15 cellular contexts compared by ENCODE assay signal in the genomic region with DNA sequence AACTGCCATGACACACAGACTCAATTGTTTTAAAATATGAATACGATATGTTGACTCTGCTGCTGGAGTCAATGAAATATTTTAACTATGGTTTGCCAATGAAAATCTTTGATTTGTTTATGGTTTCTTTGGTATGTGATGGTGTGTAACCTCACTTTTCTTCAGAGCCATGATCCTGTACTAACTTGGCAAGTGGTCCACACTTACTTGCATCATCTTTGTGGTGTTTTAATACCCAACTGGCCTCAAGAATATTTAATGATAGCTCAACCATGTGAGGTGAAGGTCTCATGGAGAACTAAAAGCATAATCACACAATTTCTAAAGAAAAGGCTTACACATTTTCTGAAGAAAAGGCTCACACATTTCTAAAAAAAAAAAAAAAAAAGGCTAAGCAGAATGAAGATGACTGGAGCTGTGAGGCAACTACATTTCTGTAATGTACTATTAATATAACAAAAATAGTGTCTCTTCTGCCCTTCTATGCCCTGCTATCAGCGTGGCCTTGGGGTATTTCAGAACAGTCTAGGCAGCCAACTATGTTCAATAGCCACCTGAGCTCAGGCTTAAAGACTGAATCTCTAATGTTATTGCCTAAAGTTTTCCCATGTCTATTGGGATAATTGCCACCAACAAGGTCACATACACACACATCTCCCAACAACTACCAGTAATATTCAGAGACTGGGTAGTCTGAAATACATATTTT.
DNase-seq lines count a peak whose midpoint lies in the region; ATAC-seq and TF ChIP-seq lines count a peak whose summit lies in the region.
"Had no signal": no experiment of that assay in that cellular context is flagged by ENCODE, and none has a peak within 500 bp of the region (broad histone marks: within the 10 kb centered on the region; RNA-seq: fewer than 3 reads in every experiment).

No MANE protein-coding gene starts in this region.

- TF ChIP-seq CTCF in lower leg skin (IDR thresholded peaks at IDR 0.05), result no peak
- TF ChIP-seq CTCF in MCF 10A (IDR thresholded peaks at IDR 0.05; ENCODE audit: unreplicated experiment), result no peak
- TF ChIP-seq CTCF in mesothelial cell of epicardium (IDR thresholded peaks at IDR 0.05; ENCODE audit: unreplicated experiment), result no peak

- CTCF ChIA-PET in MCF 10A (lab: Yijun Ruan, JAX), result interaction anchor here (0.7 to 1.4 kb wide), 3 partner anchors 8 to 1525 kb away, joined by 3 to 4 read pairs (median 4); no protein-coding TSS in a partner anchor

- POLR2A ChIA-PET in activated naive CD8-positive, alpha-beta T cell treated with anti-CD3 and anti-CD28 coated beads, Interleukin-2, amount 10 ng/mL, durations not matched to agents 7 days and 5 days (lab: Charles Lee), result interaction anchor here (0.6 to 5.7 kb wide), 5 partner anchors 12 to 113 kb away, joined by 3 to 27 read pairs (median 7); no protein-coding TSS in a partner anchor
- POLR2A ChIA-PET in MCF 10A (lab: Yijun Ruan, JAX), result no interaction called here

- peak overlapping the region; percentile 68 for H3K27ac Mint-ChIP-seq in activated naive CD8-positive, alpha-beta T cell treated with anti-CD3 and anti-CD28 coated beads, Interleukin-2, amount 10 ng/mL, durations not matched to agents 7 days and 5 days
- H3K27ac Mint-ChIP-seq in activated naive CD8-positive, alpha-beta T cell treated with anti-CD3 and anti-CD28 coated beads, Interleukin-2, amount 50 U/mL, for 24 hours, result no peak overlapping the region
- H3K27ac Mint-ChIP-seq in MCF 10A (ENCODE audit: low read depth, unreplicated experiment), result no peak overlapping the region
- H3K27ac Mint-ChIP-seq in mesothelial cell of epicardium, result no peak overlapping the region
- H3K27ac Mint-ChIP-seq: GM23338 had no signal

- DNase-seq in activated naive CD8-positive, alpha-beta T cell treated with anti-CD3 and anti-CD28 coated beads, Interleukin-2, amount 10 ng/mL, durations not matched to agents 7 days and 5 days, result no peak
- DNase-seq in activated naive CD8-positive, alpha-beta T cell treated with anti-CD3 and anti-CD28 coated beads, Interleukin-2, amount 50 U/mL, for 24 hours, result no peak
- DNase-seq in fibroblast of gingiva (ENCODE audit: low read depth) (peak; percentile 24), iris pigment epithelial cell (ENCODE audit: low read depth) (peak; percentile 56), lower leg skin (ENCODE audit: low spot score in 2 of 2) (no peak), MCF 10A (ENCODE audit: unreplicated experiment) (no peak), mesothelial cell of epicardium (ENCODE audit: low spot score in 2 of 2, unreplicated experiment in 2 of 2) (no peak), Ammon's horn (ENCODE audit: low spot score) (no peak)
- DNase-seq: Caco-2; CD8-positive, alpha-beta memory T cell; DND-41; GDM1; H7 had no signal

- H3K9me3 Mint-ChIP-seq in activated naive CD8-positive, alpha-beta T cell treated with anti-CD3 and anti-CD28 coated beads, Interleukin-2, amount 10 ng/mL, durations not matched to agents 7 days and 5 days, result peaks cover 19% of the 10 kb centered on the region
- no peaks in the 10 kb centered on the region for H3K9me3 Mint-ChIP-seq in activated naive CD8-positive, alpha-beta T cell treated with anti-CD3 and anti-CD28 coated beads, Interleukin-2, amount 50 U/mL, for 24 hours
- H3K9me3 Mint-ChIP-seq in MCF 10A (ENCODE audit: unreplicated experiment), result no peaks in the 10 kb centered on the region
- peaks cover 7% of the 10 kb centered on the region for H3K9me3 Mint-ChIP-seq in mesothelial cell of epicardium
- H3K9me3 Mint-ChIP-seq: CD8-positive, alpha-beta memory T cell had no signal

- H3K36me3 Mint-ChIP-seq in activated naive CD8-positive, alpha-beta T cell treated with anti-CD3 and anti-CD28 coated beads, Interleukin-2, amount 10 ng/mL, durations not matched to agents 7 days and 5 days, result peaks cover 46% of the 10 kb centered on the region
- no peaks in the 10 kb centered on the region for H3K36me3 Mint-ChIP-seq in activated naive CD8-positive, alpha-beta T cell treated with anti-CD3 and anti-CD28 coated beads, Interleukin-2, amount 50 U/mL, for 24 hours (ENCODE audit: low read depth)
- H3K36me3 Mint-ChIP-seq in MCF 10A (ENCODE audit: insufficient read depth, unreplicated experiment), result peaks cover 4% of the 10 kb centered on the region
- H3K36me3 Mint-ChIP-seq in mesothelial cell of epicardium, result no peaks in the 10 kb centered on the region

- no peak overlapping the region for H3K4me3 Mint-ChIP-seq in activated naive CD8-positive, alpha-beta T cell treated with anti-CD3 and anti-CD28 coated beads, Interleukin-2, amount 10 ng/mL, durations not matched to agents 7 days and 5 days
- H3K4me3 Mint-ChIP-seq in activated naive CD8-positive, alpha-beta T cell treated with anti-CD3 and anti-CD28 coated beads, Interleukin-2, amount 50 U/mL, for 24 hours, result no peak overlapping the region
- no peak overlapping the region for H3K4me3 Mint-ChIP-seq in MCF 10A (ENCODE audit: unreplicated experiment)
- no peak overlapping the region for H3K4me3 Mint-ChIP-seq in mesothelial cell of epicardium
- H3K4me3 Mint-ChIP-seq: GM23338 had no signal

- ATAC-seq in activated naive CD8-positive, alpha-beta T cell treated with anti-CD3 and anti-CD28 coated beads, Interleukin-2, amount 10 ng/mL, durations not matched to agents 7 days and 5 days (ENCODE audit: low read depth), result no peak
- ATAC-seq in activated naive CD8-positive, alpha-beta T cell treated with anti-CD3 and anti-CD28 coated beads, Interleukin-2, amount 50 U/mL, for 24 hours, result no peak
- ATAC-seq: GM23338 had no signal

- intact Hi-C loops in lower leg skin (cut with DNase I; ENCODE audit: low total_unique reads), result no loop called here
- intact Hi-C loops in MCF 10A (cut with micrococcal nuclease), result no loop called here

- peaks cover 49% of the 10 kb centered on the region for H3K4me1 Mint-ChIP-seq in activated naive CD8-positive, alpha-beta T cell treated with anti-CD3 and anti-CD28 coated beads, Interleukin-2, amount 10 ng/mL, durations not matched to agents 7 days and 5 days
- H3K4me1 Mint-ChIP-seq in activated naive CD8-positive, alpha-beta T cell treated with anti-CD3 and anti-CD28 coated beads, Interleukin-2, amount 50 U/mL, for 24 hours, result peaks cover 21% of the 10 kb centered on the region
- H3K4me1 Mint-ChIP-seq in MCF 10A (ENCODE audit: insufficient read depth, unreplicated experiment) (peaks cover 13% of the 10 kb centered on the region), mesothelial cell of epicardium (no peaks in the 10 kb centered on the region)

- no peak overlapping the region for H3K4me3 ChIP-seq in lower leg skin (ENCODE audit: low read depth, poor library complexity, severe bottlenecking)
- H3K4me3 ChIP-seq: BLaER1, GM23338 had no signal

- no peak for TF ChIP-seq POLR2A in lower leg skin (IDR thresholded peaks at IDR 0.05)

- no TSS peak for BruUV-seq in MCF 10A (replicated peaks; lab: Mats Ljungman, UMichigan)

- no peaks in the 10 kb centered on the region for H3K27me3 Mint-ChIP-seq in activated naive CD8-positive, alpha-beta T cell treated with anti-CD3 and anti-CD28 coated beads, Interleukin-2, amount 10 ng/mL, durations not matched to agents 7 days and 5 days
- no peaks in the 10 kb centered on the region for H3K27me3 Mint-ChIP-seq in activated naive CD8-positive, alpha-beta T cell treated with anti-CD3 and anti-CD28 coated beads, Interleukin-2, amount 50 U/mL, for 24 hours
- H3K27me3 Mint-ChIP-seq in MCF 10A (ENCODE audit: insufficient read depth, unreplicated experiment), result no peaks in the 10 kb centered on the region
- peaks cover 2% of the 10 kb centered on the region for H3K27me3 Mint-ChIP-seq in mesothelial cell of epicardium (ENCODE audit: low read depth)

- 36 to 47% methylated on average over 2 of the region's 2 CpGs for WGBS in lower leg skin, 2 donors

Comparison
In these comparisons a context has a peak if more than half of its experiments do, and no peak if none do; other contexts are left out.
1. DNase-seq: peak in fibroblast of gingiva (single experiment) and iris pigment epithelial cell (single experiment); none in activated naive CD8-positive, alpha-beta T cell treated with anti-CD3 and anti-CD28 coated beads, Interleukin-2, amount 10 ng/mL, durations not matched to agents 7 days and 5 days (single experiment), activated naive CD8-positive, alpha-beta T cell treated with anti-CD3 and anti-CD28 coated beads, Interleukin-2, amount 50 U/mL, for 24 hours (single experiment), lower leg skin (0 of 2), MCF 10A (single experiment), mesothelial cell of epicardium (0 of 2) and Ammon's horn (single experiment).